Comparison of ENCODE assay signal across 15 cellular contexts in the genomic region with DNA sequence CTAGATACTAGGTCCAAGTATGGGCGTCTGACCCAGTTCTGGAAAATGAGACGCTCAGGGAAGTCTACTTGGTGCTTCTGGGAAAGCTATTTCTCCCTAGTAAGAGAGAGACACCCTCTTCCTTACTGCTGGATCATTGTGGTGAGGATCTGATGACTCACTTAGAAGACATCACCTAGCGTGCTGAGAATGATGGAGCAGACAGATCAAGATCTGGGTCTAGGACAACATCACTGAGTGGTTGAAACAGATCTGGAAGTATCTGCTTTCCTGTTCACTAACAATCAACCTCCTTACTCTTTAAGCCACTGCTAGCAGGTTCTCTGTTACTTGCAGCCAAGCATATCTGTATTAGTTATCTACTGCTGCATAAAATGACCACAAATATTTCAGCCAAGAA.
DNase-seq lines count a peak whose midpoint lies in the region; ATAC-seq and TF ChIP-seq lines count a peak whose summit lies in the region.
"Had no signal": no experiment of that assay in that cellular context is flagged by ENCODE, and none has a peak within 500 bp of the region (broad histone marks: within the 10 kb centered on the region; RNA-seq: fewer than 3 reads in every experiment).

No MANE protein-coding gene starts in this region.

- peak; percentile 52 for DNase-seq in AG04449 (ENCODE audit: low read depth, low spot score)
- DNase-seq in adipocyte (ENCODE audit: low read depth) = peak; percentile 24
- peak; percentile 47 for DNase-seq in hepatic stellate cell (ENCODE audit: low spot score)
- no peak for DNase-seq in GM20000 (ENCODE audit: low spot score)
- DNase-seq: activated CD4-positive, alpha-beta T cell treated with anti-CD3 and anti-CD28 coated beads for 1 hour; activated naive CD8-positive, alpha-beta T cell treated with anti-CD3 and anti-CD28 coated beads, Interleukin-2, amount 50 U/mL, for 24 hours; AML-193; dermis blood vessel endothelial cell; DMS153; foreskin melanocyte; NCI-H1105 treated with DMSO at 0.1 percent for 48 hours had no signal

- no peaks in the 10 kb centered on the region for H3K9me3 ChIP-seq in HEK293 (ENCODE audit: control insufficient read depth, insufficient read depth, low read depth, low read length)
- peaks cover 7% of the 10 kb centered on the region for H3K9me3 ChIP-seq in adipocyte (ENCODE audit: control insufficient read depth, low read length)

- ATAC-seq in GM21825 (IDR thresholded peaks at IDR 0.05; ENCODE audit: unreplicated experiment) (no peak), HG02678 (IDR thresholded peaks at IDR 0.05; ENCODE audit: unreplicated experiment) (no peak), GM19324 (IDR thresholded peaks at IDR 0.05; ENCODE audit: low FRiP score, unreplicated experiment) (no peak)
- ATAC-seq: activated naive CD8-positive, alpha-beta T cell treated with anti-CD3 and anti-CD28 coated beads, Interleukin-2, amount 50 U/mL, for 24 hours had no signal

- no peaks in the 10 kb centered on the region for H3K4me1 ChIP-seq in HEK293 (ENCODE audit: control insufficient read depth, insufficient read depth, low read length)
- H3K4me1 ChIP-seq in adipocyte (ENCODE audit: control insufficient read depth, insufficient read depth, low read length) = no peaks in the 10 kb centered on the region

- POLR2A ChIA-PET in AG04449 (lab: Yijun Ruan, JAX) = no interaction called here
- POLR2A ChIA-PET in HEK293 (lab: Yijun Ruan, JAX) = no interaction called here

- no peak for TF ChIP-seq CTCF in AG04449 (IDR thresholded peaks at IDR 0.05; ENCODE audit: insufficient read depth, low read length, missing control alignments)
- no peak for TF ChIP-seq CTCF in HEK293 (tag by site-specific recombination; IDR thresholded peaks at IDR 0.05)
- TF ChIP-seq CTCF in GM20000 (IDR thresholded peaks at IDR 0.05; ENCODE audit: extremely low read depth, missing control alignments) = no peak

- peaks cover 3% of the 10 kb centered on the region for H3K27me3 ChIP-seq in adipocyte (replicated peaks; ENCODE audit: control insufficient read depth, insufficient read depth, low read length)

- no peak overlapping the region for H3K9ac ChIP-seq in adipocyte (ENCODE audit: low read length)

- H3K4me3 ChIP-seq in AG04449 (ENCODE audit: low read depth, low read length) (no peak overlapping the region), HEK293 (ENCODE audit: low read depth, low read length) (no peak overlapping the region), adipocyte (ENCODE audit: low read length) (no peak overlapping the region)

- CTCF ChIA-PET in AG04449 (lab: Yijun Ruan, JAX) (interaction anchor here (7.1 kb wide), 1 partner anchor 12 kb away, joined by 70 read pairs; no protein-coding TSS in a partner anchor), HEK293 (lab: Yijun Ruan, JAX) (interaction anchor here (8.5 kb wide), 1 partner anchor 12 kb away, joined by 68 read pairs; no protein-coding TSS in a partner anchor)

- peaks cover 0 to 13% of the 10 kb centered on the region in 2 experiments; a peak in 1 of 3 replicates for H3K36me3 ChIP-seq in HEK293 (ENCODE audit: control insufficient read depth in 2 of 2, insufficient read depth in 1 of 2, low read length in 2 of 2)
- no peaks in the 10 kb centered on the region for H3K36me3 ChIP-seq in adipocyte (ENCODE audit: control insufficient read depth, insufficient read depth, low read length, severe bottlenecking)

- no peak overlapping the region for H3K27ac ChIP-seq in HEK293 (ENCODE audit: extremely low read depth, low read depth, low read length)

TF ChIP-seq in HEK293, 187 proteins besides CTCF, POLR2A, EP300 and RAD21:
- TF ChIP-seq, protein P1, sequence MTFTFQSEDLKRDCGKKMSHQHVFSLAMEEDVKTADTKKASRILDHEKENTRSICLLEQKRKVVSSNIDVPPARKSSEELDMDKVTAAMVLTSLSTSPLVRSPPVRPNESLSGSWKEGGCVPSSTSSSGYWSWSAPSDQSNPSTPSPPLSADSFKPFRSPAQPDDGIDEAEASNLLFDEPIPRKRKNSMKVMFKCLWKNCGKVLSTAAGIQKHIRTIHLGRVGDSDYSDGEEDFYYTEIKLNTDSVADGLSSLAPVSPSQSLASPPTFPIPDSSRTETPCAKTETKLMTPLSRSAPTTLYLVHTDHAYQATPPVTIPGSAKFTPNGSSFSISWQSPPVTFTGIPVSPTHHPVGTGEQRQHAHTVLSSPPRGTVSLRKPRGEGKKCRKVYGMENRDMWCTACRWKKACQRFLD (tag by site-specific recombination; IDR thresholded peaks at IDR 0.05) = no peak
- peak; percentile 65 for TF ChIP-seq ZBTB17 (tag by site-specific recombination; IDR thresholded peaks at IDR 0.05)
- no peak for TF ChIP-seq ZNF221 (tag by site-specific recombination; IDR thresholded peaks at IDR 0.05; ENCODE audit: borderline replicate concordance)
- TF ChIP-seq, protein P2, sequence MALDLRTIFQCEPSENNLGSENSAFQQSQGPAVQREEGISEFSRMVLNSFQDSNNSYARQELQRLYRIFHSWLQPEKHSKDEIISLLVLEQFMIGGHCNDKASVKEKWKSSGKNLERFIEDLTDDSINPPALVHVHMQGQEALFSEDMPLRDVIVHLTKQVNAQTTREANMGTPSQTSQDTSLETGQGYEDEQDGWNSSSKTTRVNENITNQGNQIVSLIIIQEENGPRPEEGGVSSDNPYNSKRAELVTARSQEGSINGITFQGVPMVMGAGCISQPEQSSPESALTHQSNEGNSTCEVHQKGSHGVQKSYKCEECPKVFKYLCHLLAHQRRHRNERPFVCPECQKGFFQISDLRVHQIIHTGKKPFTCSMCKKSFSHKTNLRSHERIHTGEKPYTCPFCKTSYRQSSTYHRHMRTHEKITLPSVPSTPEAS (tag by site-specific recombination; IDR thresholded peaks at IDR 0.05) = no peak
- TF ChIP-seq ZNF768 (tag by site-specific recombination; IDR thresholded peaks at IDR 0.05) = no peak
- TF ChIP-seq ZNF335 (tag by site-specific recombination; conservative IDR thresholded peaks at IDR 0.05) = no peak
